ENCODE assay signal across 25 cellular contexts in genomic region chr7:99170065-99170729, GRCh38. TPM values are rescaled to one million over a fixed set of nuclear protein-coding genes. Genes with fewer than 3 reads are reported as not detected.
DNase-seq lines count a peak whose midpoint lies in the region; ATAC-seq, FAIRE-seq and TF ChIP-seq lines count a peak whose summit lies in the region.
"Had no signal": no experiment of that assay in that cellular context is flagged by ENCODE, and none has a peak within 500 bp of the region (broad histone marks: within the 10 kb centered on the region; RNA-seq: fewer than 3 reads in every experiment).

No MANE protein-coding gene starts in this region.

- H3F3A ChIP-seq in neural progenitor cell (ENCODE audit: low read depth): no peaks in the 10 kb centered on the region

- intact Hi-C loops in K562 (cut with micrococcal nuclease): no loop called here
- intact Hi-C loops in HepG2 (cut with micrococcal nuclease; ENCODE audit: unreplicated experiment): loop anchor here (2.0 kb wide), 2 partner anchors 21 to 41 kb away; no protein-coding TSS in a partner anchor

- no peak overlapping the region for H3K4me3 Mint-ChIP-seq in neural progenitor cell
- H3K4me3 Mint-ChIP-seq: CD14-positive monocyte; CD4-positive, alpha-beta memory T cell; CD4-positive, CD25-positive, alpha-beta regulatory T cell had no signal

- H3K4me2 ChIP-seq in K562 (ENCODE audit: insufficient read depth, low read length): no peak overlapping the region
- peak overlapping the region; percentile 28; the same call in 1 of the 2 replicates for H3K4me2 ChIP-seq in HepG2 (ENCODE audit: low read depth, low read length)
- no peak overlapping the region for H3K4me2 ChIP-seq in neural progenitor cell
- H3K4me2 ChIP-seq: BLaER1 had no signal

- TF ChIP-seq CTCF in K562 (IDR thresholded peaks at IDR 0.05 in 2 of 3, conservative IDR thresholded peaks at IDR 0.05 in 1 of 3; ENCODE audit: insufficient read depth in 2 of 3, low read depth in 1 of 3, low read length in 3 of 3) (no peak), HepG2 (CRISPR knock-in tag; IDR thresholded peaks at IDR 0.05) (no peak), neural progenitor cell (IDR thresholded peaks at IDR 0.05) (no peak), tibial nerve (IDR thresholded peaks at IDR 0.05) (no peak)

- WGBS in K562 (ENCODE audit: insufficient coverage, low coverage, missing lambda C conversion rate): 2% methylated on average over 6 of the region's 6 CpGs
- 15% methylated on average over 6 of the region's 6 CpGs for WGBS in HepG2 (ENCODE audit: low lambda C conversion rate)
- 84 to 89% methylated on average over 6 of the region's 6 CpGs for WGBS in tibial nerve, 2 donors

- TF ChIP-seq EP300 in K562 (IDR thresholded peaks at IDR 0.05; ENCODE audit: low read length) (no peak), HepG2 (IDR thresholded peaks at IDR 0.05; ENCODE audit: low read depth in 2 of 2, low read length in 2 of 2) (no peak), HepG2 (CRISPR knock-in tag; IDR thresholded peaks at IDR 0.05; ENCODE audit: borderline replicate concordance) (no peak), tibial nerve (IDR thresholded peaks at IDR 0.05) (no peak)

- peaks cover 5% of the 10 kb centered on the region for H3K27me3 Mint-ChIP-seq in neural progenitor cell (ENCODE audit: insufficient read depth, low read depth)

- POLR2A ChIA-PET in K562 (lab: Yijun Ruan, JAX) (interaction anchor here (0.7 kb wide), 1 partner anchor 25 kb away, joined by 5 read pairs; no protein-coding TSS in a partner anchor), HepG2 (lab: Yijun Ruan, JAX) (interaction anchor here (0.9 to 3.7 kb wide), 4 partner anchors 8 to 41 kb away, joined by 3 to 11 read pairs (median 5); no protein-coding TSS in a partner anchor)

- no peaks in the 10 kb centered on the region for H3K36me3 Mint-ChIP-seq in neural progenitor cell
- H3K36me3 Mint-ChIP-seq: CD14-positive monocyte; CD4-positive, alpha-beta memory T cell; CD4-positive, CD25-positive, alpha-beta regulatory T cell had no signal

- BruUV-seq in K562 (replicated peaks; lab: Mats Ljungman, UMichigan) (no TSS peak), HepG2 (replicated peaks; lab: Mats Ljungman, UMichigan) (no TSS peak)

- H3K27ac Mint-ChIP-seq in neural progenitor cell: peak overlapping the region; percentile 15
- H3K27ac Mint-ChIP-seq: CD4-positive, CD25-positive, alpha-beta regulatory T cell had no signal

- no peaks in the 10 kb centered on the region for H3K9me1 ChIP-seq in K562 (ENCODE audit: control insufficient read depth, insufficient read depth, low read length)

- H3K4me3 ChIP-seq in K562 (no peak overlapping the region), HepG2 (replicated peaks in 1 of 3; ENCODE audit: insufficient read depth in 1 of 3, low read depth in 2 of 3, low read length in 3 of 3) (no peak overlapping the region), neural progenitor cell (no peak overlapping the region), tibial nerve (no peak overlapping the region)
- H3K4me3 ChIP-seq: BLaER1 had no signal

- H3K9me3 Mint-ChIP-seq in neural progenitor cell: peaks cover 4% of the 10 kb centered on the region
- H3K9me3 Mint-ChIP-seq: CD4-positive, alpha-beta memory T cell had no signal

- no peak overlapping the region for H3K27ac ChIP-seq in K562 (ENCODE audit: extremely low read depth, low read depth, low read length)
- H3K27ac ChIP-seq in HepG2 (ENCODE audit: extremely low read length, insufficient read depth, low read length): peak overlapping the region; percentile 1
- H3K27ac ChIP-seq in neural progenitor cell: no peak overlapping the region
- no peak overlapping the region for H3K27ac ChIP-seq in tibial nerve
- H3K27ac ChIP-seq: BLaER1 had no signal

- H3K4me1 Mint-ChIP-seq in neural progenitor cell: no peaks in the 10 kb centered on the region
- H3K4me1 Mint-ChIP-seq: CD4-positive, alpha-beta memory T cell; CD4-positive, CD25-positive, alpha-beta regulatory T cell had no signal

- no peaks in the 10 kb centered on the region for H3K36me3 ChIP-seq in K562 (ENCODE audit: control insufficient read depth, insufficient read depth, low read length)
- H3K36me3 ChIP-seq in HepG2 (replicated peaks in 1 of 2; ENCODE audit: control insufficient read depth in 1 of 2, insufficient read depth in 2 of 2, low read length in 2 of 2): no peaks in the 10 kb centered on the region
- no peaks in the 10 kb centered on the region for H3K36me3 ChIP-seq in neural progenitor cell
- no peaks in the 10 kb centered on the region for H3K36me3 ChIP-seq in tibial nerve
- H3K36me3 ChIP-seq: BE2C, BLaER1 had no signal

- no peak for DNase-seq in K562 (ENCODE audit: extremely low read depth in 1 of 4, low spot score in 3 of 4)
- DNase-seq in HepG2 (ENCODE audit: low spot score): no peak
- no peak for DNase-seq in neural progenitor cell (ENCODE audit: low spot score)
- DNase-seq in tibial nerve (ENCODE audit: low spot score in 2 of 2): no peak
- no peak for DNase-seq in islet precursor cell
- no peak for DNase-seq in activated gamma-delta T cell treated with Interleukin-2 at 50 U/mL for 16 hours
- DNase-seq: 8988T; ACHN; BE2C; C1 segment of cervical spinal cord; Calu3; CD4-positive, alpha-beta memory T cell; CD4-positive, CD25-positive, alpha-beta regulatory T cell; DMS79 treated with DMSO at 0.1 percent for 48 hours; GF-D8 had no signal

- TF ChIP-seq POLR2A in K562 (conservative IDR thresholded peaks at IDR 0.05): no peak
- no peak for TF ChIP-seq POLR2A in HepG2 (IDR thresholded peaks at IDR 0.05; ENCODE audit: insufficient read depth in 1 of 2, low read depth in 2 of 2, low read length in 2 of 2)
- no peak for TF ChIP-seq POLR2A in tibial nerve (IDR thresholded peaks at IDR 0.05)

- TF ChIP-seq RAD21 in K562 (CRISPR knock-in tag; conservative IDR thresholded peaks at IDR 0.05 in 1 of 2, IDR thresholded peaks at IDR 0.05 in 1 of 2) (no peak), HepG2 (CRISPR knock-in tag; IDR thresholded peaks at IDR 0.05) (no peak)

- H3K79me2 ChIP-seq in K562 (ENCODE audit: control insufficient read depth, insufficient read depth, low read length) (no peaks in the 10 kb centered on the region), HepG2 (ENCODE audit: insufficient read depth, low read length) (no peaks in the 10 kb centered on the region), neural progenitor cell (ENCODE audit: low read depth) (no peaks in the 10 kb centered on the region)

- in situ Hi-C loops in K562 (cut with MboI): no loop called here
- in situ Hi-C loops in HepG2 (cut with HindIII; ENCODE audit: extremely low pct_ligation_motif_present, low pct_unique_long_range_greater_than_20kb): no loop called here

- no peaks in the 10 kb centered on the region for H3K4me1 ChIP-seq in K562 (replicated peaks in 1 of 2; ENCODE audit: control insufficient read depth in 2 of 2, insufficient read depth in 2 of 2, low read length in 2 of 2)
- peaks cover 44% of the 10 kb centered on the region for H3K4me1 ChIP-seq in HepG2 (ENCODE audit: insufficient read depth, low read length)
- H3K4me1 ChIP-seq in neural progenitor cell: no peaks in the 10 kb centered on the region
- H3K4me1 ChIP-seq in tibial nerve: no peaks in the 10 kb centered on the region
- H3K4me1 ChIP-seq: BE2C, BLaER1 had no signal

- CTCF ChIA-PET in K562 (lab: Yijun Ruan, JAX; ENCODE audit: low intra/inter-chr PET ratio): no interaction called here
- CTCF ChIA-PET in HepG2 (lab: Yijun Ruan, JAX; ENCODE audit: low intra/inter-chr PET ratio, low total read pairs): no interaction called here

- H3K27me3 ChIP-seq in K562 (ENCODE audit: control insufficient read depth in 2 of 2, insufficient read depth in 2 of 2, low read length in 2 of 2) (peaks cover 27 to 50% of the 10 kb centered on the region in 2 experiments), HepG2 (ENCODE audit: control insufficient read depth in 1 of 2, insufficient read depth in 2 of 2, low read length in 2 of 2) (no peaks in the 10 kb centered on the region), neural progenitor cell (no peaks in the 10 kb centered on the region), tibial nerve (no peaks in the 10 kb centered on the region)
- H3K27me3 ChIP-seq: BLaER1 had no signal

- ATAC-seq in K562 (no peak), HepG2 (peak; percentile 18; the same call in 1 of the 3 replicates)

- H4K20me1 ChIP-seq in K562 (replicated peaks; ENCODE audit: control insufficient read depth, insufficient read depth, low read length): no peaks in the 10 kb centered on the region
- H4K20me1 ChIP-seq in HepG2 (ENCODE audit: insufficient read depth, low read length): no peaks in the 10 kb centered on the region
- H4K20me1 ChIP-seq in neural progenitor cell (ENCODE audit: low read depth): no peaks in the 10 kb centered on the region
- H4K20me1 ChIP-seq: BLaER1 had no signal

- FAIRE-seq in K562 (lab: Jason Lieb, UNC): no peak
- FAIRE-seq in HepG2 (lab: Jason Lieb, UNC): no peak
- FAIRE-seq: A204.1, D721Med, G401.6, GM12891, GM19239 had no signal

- H3K9me3 ChIP-seq in K562 (replicated peaks; ENCODE audit: control insufficient read depth, insufficient read depth, low read depth, low read length): 0 out of 2 replicates have a peak, but pooled peaks cover 3% of the 10 kb centered on the region
- no peaks in the 10 kb centered on the region for H3K9me3 ChIP-seq in HepG2 (ENCODE audit: low read length)
- H3K9me3 ChIP-seq in neural progenitor cell (ENCODE audit: low read depth): no peaks in the 10 kb centered on the region
- no peaks in the 10 kb centered on the region for H3K9me3 ChIP-seq in tibial nerve
- H3K9me3 ChIP-seq: BE2C, BLaER1, Caco-2 had no signal

- H2AFZ ChIP-seq in K562 (ENCODE audit: low read depth, low read length) (no peak overlapping the region), HepG2 (ENCODE audit: low read length) (no peak overlapping the region), neural progenitor cell (replicated peaks) (no peak overlapping the region)

- H3K9ac ChIP-seq in K562 (ENCODE audit: insufficient read depth in 1 of 2, low read depth in 2 of 2, low read length in 2 of 2): no peak overlapping the region
- H3K9ac ChIP-seq in HepG2 (ENCODE audit: insufficient read depth, low read depth, low read length): no peak overlapping the region
- H3K9ac ChIP-seq in neural progenitor cell: no peak overlapping the region
- H3K9ac ChIP-seq: BLaER1 had no signal

RNA-seq across cellular contexts. Expression of gene SMURF1, which starts 26.3 kb away (rescaled TPM):
- 44.4 and 51.4 TPM in 2 replicates for total RNA-seq in K562 (2011; cell fraction: chromatin; rRNA removed; ENCODE audit: low replicate concordance)
- total RNA-seq in K562 (2011; cell fraction: nucleolus; rRNA removed): 19.2 and 23.2 TPM in 2 replicates
- total RNA-seq in K562 (2011; cell fraction: nucleoplasm; rRNA removed): 27.4 and 30.5 TPM in 2 replicates
- total RNA-seq in K562 (2014; rRNA removed) (13.5 and 14.8 TPM in 2 replicates), K562 (2014; rRNA removed; fragmentation: Illumina TruSeq; extraction: Trizol) (10.5 and 11.6 TPM in 2 replicates), K562 (2015; rRNA removed; fragmentation: Illumina TruSeq; extraction: Trizol) (12.8 and 13.1 TPM in 2 replicates), K562 (2021) (18.2 and 20.1 TPM in 2 replicates), HepG2 (2016; rRNA removed; fragmentation: Illumina TruSeq; extraction: Trizol) (11.1 and 12.0 TPM in 2 replicates), neural progenitor cell (ENCODE audit: low replicate concordance) (31.0 and 34.5 TPM in 2 replicates), tibial nerve (10 to 100 TPM; 28.2 to 35.4 (median 31.1) TPM)
- polyA plus RNA-seq in K562 (2011; rRNA removed) (10.1 and 10.3 TPM in 2 replicates), K562 (2014; fragmentation: Illumina TruSeq; extraction: Trizol) (14.4 and 16.1 TPM in 2 replicates), K562 (2014; fragmentation: Nextera tagmentation; extraction: Ambion mirVana) (1 to 10 TPM; 1.0 to 1.3 TPM), K562 (2014; rRNA removed) (12.5 and 12.6 TPM in 2 replicates), HepG2 (2011; rRNA removed) (8.3 and 8.7 TPM in 2 replicates)
- 6.5 and 7.0 TPM in 2 replicates for polyA plus RNA-seq in K562 (2011; cell fraction: cytosol; rRNA removed)
- polyA plus RNA-seq in K562 (2011; cell fraction: nucleus; rRNA removed): 15.9 and 21.8 TPM in 2 replicates
- 11.3 and 12.0 TPM in 2 replicates for polyA plus RNA-seq in K562 (2012)
- 10.2 and 11.4 TPM in 2 replicates for polyA minus RNA-seq in K562 (2011; rRNA and poly(A)+ RNA removed)
- polyA minus RNA-seq in K562 (2011; cell fraction: cytosol; rRNA and poly(A)+ RNA removed): 5.6 and 7.7 TPM in 2 replicates
- 7.7 and 9.3 TPM in 2 replicates for polyA minus RNA-seq in K562 (2011; cell fraction: nucleus; rRNA and poly(A)+ RNA removed)
- 2.3 and 2.9 TPM in 2 replicates for total RNA-seq in HepG2 (2016; cell fraction: cytosol; rRNA removed; fragmentation: Illumina TruSeq; extraction: Trizol; ENCODE audit: low read depth)
- 8.8 and 11.5 TPM in 2 replicates for total RNA-seq in HepG2 (2016; cell fraction: insoluble cytoplasmic fraction; rRNA removed; fragmentation: Illumina TruSeq; extraction: Trizol)
- 6.2 and 6.6 TPM in 2 replicates for total RNA-seq in HepG2 (2016; cell fraction: membrane; rRNA removed; fragmentation: Illumina TruSeq; extraction: Trizol)
- 8.5 and 10.7 TPM in 2 replicates for total RNA-seq in HepG2 (2016; cell fraction: nucleus; rRNA removed; fragmentation: Illumina TruSeq; extraction: Trizol)
- polyA plus RNA-seq in HepG2 (2011; cell fraction: cytosol; rRNA removed): 4.6 and 5.6 TPM in 2 replicates
- 13.6 and 15.4 TPM in 2 replicates for polyA plus RNA-seq in HepG2 (2011; cell fraction: nucleus; rRNA removed)
- 10.1 and 10.6 TPM in 2 replicates for polyA plus RNA-seq in HepG2 (2012)
- polyA plus RNA-seq in HepG2 (2016; cell fraction: cytosol; fragmentation: Illumina TruSeq; extraction: Trizol; ENCODE audit: low read depth): 0.75 and 0.81 TPM in 2 replicates
- polyA plus RNA-seq in HepG2 (2016; cell fraction: insoluble cytoplasmic fraction; fragmentation: Illumina TruSeq; extraction: Trizol; ENCODE audit: low read depth): 7.6 and 8.8 TPM in 2 replicates
- polyA plus RNA-seq in HepG2 (2016; cell fraction: membrane; fragmentation: Illumina TruSeq; extraction: Trizol; ENCODE audit: low read depth): 1.8 and 2.7 TPM in 2 replicates
- 15.0 and 17.6 TPM in 2 replicates for polyA plus RNA-seq in HepG2 (2016; cell fraction: nucleus; fragmentation: Illumina TruSeq; extraction: Trizol; ENCODE audit: insufficient read depth, low read depth)
- polyA minus RNA-seq in HepG2 (2011; rRNA and poly(A)+ RNA removed; ENCODE audit: low replicate concordance): 9.8 and 14.1 TPM in 2 replicates
- 5.8 and 6.4 TPM in 2 replicates for polyA minus RNA-seq in HepG2 (2011; cell fraction: cytosol; rRNA and poly(A)+ RNA removed)
- 13.4 and 14.2 TPM in 2 replicates for polyA minus RNA-seq in HepG2 (2011; cell fraction: nucleus; rRNA and poly(A)+ RNA removed)

RNA-seq across cellular contexts. Expression of gene KPNA7, which starts 37.7 kb away (rescaled TPM):
- total RNA-seq in K562 (2011; cell fraction: chromatin; rRNA removed; ENCODE audit: low replicate concordance): not detected in 2 replicates
- total RNA-seq in K562 (2011; cell fraction: nucleolus; rRNA removed): not detected in 2 replicates
- not detected in 2 replicates for total RNA-seq in K562 (2011; cell fraction: nucleoplasm; rRNA removed)
- total RNA-seq in K562 (2014; rRNA removed) (not detected in 2 replicates), K562 (2014; rRNA removed; fragmentation: Illumina TruSeq; extraction: Trizol) (not detected in 2 replicates), K562 (2015; rRNA removed; fragmentation: Illumina TruSeq; extraction: Trizol) (not detected in 2 replicates), K562 (2021) (not detected in 2 replicates), HepG2 (2016; rRNA removed; fragmentation: Illumina TruSeq; extraction: Trizol) (0.09 TPM in 1 of 2 replicates, not detected in the other), neural progenitor cell (ENCODE audit: low replicate concordance) (not detected in 2 replicates), tibial nerve (1 to 10 TPM in 1 of 4 donors, not detected in 3; 1.2 TPM)
- polyA plus RNA-seq in K562 (2011; rRNA removed) (not detected in 2 replicates), K562 (2014; fragmentation: Illumina TruSeq; extraction: Trizol) (not detected in 2 replicates), K562 (2014; fragmentation: Nextera tagmentation; extraction: Ambion mirVana) (not detected), K562 (2014; rRNA removed) (not detected in 2 replicates), HepG2 (2011; rRNA removed) (0.36 and 0.55 TPM in 2 replicates)
- polyA plus RNA-seq in K562 (2011; cell fraction: cytosol; rRNA removed): 0.07 TPM in 1 of 2 replicates, not detected in the other
- not detected in 2 replicates for polyA plus RNA-seq in K562 (2011; cell fraction: nucleus; rRNA removed)
- polyA plus RNA-seq in K562 (2012): not detected in 2 replicates
- polyA minus RNA-seq in K562 (2011; rRNA and poly(A)+ RNA removed): not detected in 2 replicates
- not detected in 2 replicates for polyA minus RNA-seq in K562 (2011; cell fraction: cytosol; rRNA and poly(A)+ RNA removed)
- not detected in 2 replicates for polyA minus RNA-seq in K562 (2011; cell fraction: nucleus; rRNA and poly(A)+ RNA removed)
- total RNA-seq in HepG2 (2016; cell fraction: cytosol; rRNA removed; fragmentation: Illumina TruSeq; extraction: Trizol; ENCODE audit: low read depth): not detected in 2 replicates
- 0.15 TPM in 1 of 2 replicates, not detected in the other for total RNA-seq in HepG2 (2016; cell fraction: insoluble cytoplasmic fraction; rRNA removed; fragmentation: Illumina TruSeq; extraction: Trizol)
- total RNA-seq in HepG2 (2016; cell fraction: membrane; rRNA removed; fragmentation: Illumina TruSeq; extraction: Trizol): 0.12 TPM in 1 of 2 replicates, not detected in the other
- total RNA-seq in HepG2 (2016; cell fraction: nucleus; rRNA removed; fragmentation: Illumina TruSeq; extraction: Trizol): not detected in 2 replicates
- 0.25 and 0.40 TPM in 2 replicates for polyA plus RNA-seq in HepG2 (2011; cell fraction: cytosol; rRNA removed)
- 0.32 and 0.42 TPM in 2 replicates for polyA plus RNA-seq in HepG2 (2011; cell fraction: nucleus; rRNA removed)
- 0.38 TPM in 1 of 2 replicates, not detected in the other for polyA plus RNA-seq in HepG2 (2012)
- 0.08 and 0.12 TPM in 2 replicates for polyA plus RNA-seq in HepG2 (2016; cell fraction: cytosol; fragmentation: Illumina TruSeq; extraction: Trizol; ENCODE audit: low read depth)
- 0.31 TPM in 1 of 2 replicates, not detected in the other for polyA plus RNA-seq in HepG2 (2016; cell fraction: insoluble cytoplasmic fraction; fragmentation: Illumina TruSeq; extraction: Trizol; ENCODE audit: low read depth)
- 0.10 and 0.12 TPM in 2 replicates for polyA plus RNA-seq in HepG2 (2016; cell fraction: membrane; fragmentation: Illumina TruSeq; extraction: Trizol; ENCODE audit: low read depth)
- not detected in 2 replicates for polyA plus RNA-seq in HepG2 (2016; cell fraction: nucleus; fragmentation: Illumina TruSeq; extraction: Trizol; ENCODE audit: insufficient read depth, low read depth)
- 0.42 and 0.82 TPM in 2 replicates for polyA minus RNA-seq in HepG2 (2011; rRNA and poly(A)+ RNA removed; ENCODE audit: low replicate concordance)
- 0.35 TPM in 1 of 2 replicates, not detected in the other for polyA minus RNA-seq in HepG2 (2011; cell fraction: cytosol; rRNA and poly(A)+ RNA removed)
- polyA minus RNA-seq in HepG2 (2011; cell fraction: nucleus; rRNA and poly(A)+ RNA removed): 0.62 and 0.64 TPM in 2 replicates
- total RNA-seq: A673; CD4-positive, alpha-beta memory T cell; CD4-positive, CD25-positive, alpha-beta regulatory T cell had no signal
- polyA plus RNA-seq: AG04450; CD14-positive monocyte; CD4-positive, alpha-beta memory T cell; CD4-positive, CD25-positive, alpha-beta regulatory T cell had no signal

Comparison
In these comparisons a context has a peak if more than half of its experiments do, and no peak if none do; other contexts are left out.
1. Of the 241 proteins assayed by ChIP-seq in both HepG2 and K562: peak only in HepG2: GATAD2A, KAT2B and ZNF121; only in K562: ZNF512; in both: none; in neither: 236; mixed calls (peak in some experiments, not most) for 1.